Comparison of ENCODE assay signal across 1 cellular context in the genomic region with DNA sequence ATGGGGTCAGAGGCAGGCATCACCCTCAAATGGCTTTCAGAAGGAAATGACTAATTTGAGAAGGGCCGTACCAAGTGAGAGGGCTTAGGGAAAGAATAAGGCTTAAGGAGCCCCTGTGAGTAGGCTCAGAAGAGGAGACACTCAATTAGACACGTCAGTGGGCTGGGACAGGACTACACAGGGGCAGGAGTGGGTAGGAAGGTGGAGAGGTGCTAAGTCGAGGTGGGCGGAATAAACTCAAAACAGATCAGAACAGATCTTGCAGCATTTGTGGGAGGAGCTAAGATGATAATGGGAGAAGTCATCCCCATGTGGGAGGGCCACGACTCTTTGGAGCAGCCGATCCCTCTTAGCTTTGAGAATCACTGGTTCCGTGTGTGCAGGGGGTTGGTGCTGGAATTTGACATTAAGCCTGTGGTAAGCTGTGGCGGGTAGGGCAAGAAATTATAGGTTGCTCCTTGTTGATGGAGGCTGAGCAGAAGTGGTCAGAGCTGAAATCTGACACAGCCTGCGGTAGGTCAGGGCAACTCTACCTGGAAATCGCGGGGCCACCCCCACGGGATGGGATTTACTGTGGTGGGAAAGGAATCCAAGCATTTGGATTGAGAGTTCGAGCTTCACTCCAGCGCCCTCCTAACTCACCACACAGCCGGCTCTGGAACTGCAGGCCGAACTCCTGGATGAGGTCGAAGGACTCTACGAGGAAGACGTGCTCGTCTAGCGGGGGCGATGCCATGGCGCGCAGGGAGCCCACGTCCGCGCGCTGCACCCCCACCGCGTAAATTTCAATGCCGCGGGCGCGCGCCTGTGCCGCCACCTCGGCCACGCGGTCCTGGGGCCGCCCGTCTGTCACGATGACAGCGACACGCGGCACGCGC.
A peak's percentile ranks its signal among the peaks of the same experiment; 100 is the strongest.
TF ChIP-seq lines count a peak whose summit lies in the region.

No MANE protein-coding gene starts in this region.

TF ChIP-seq in HepG2, 621 proteins besides CTCF, POLR2A, EP300 and RAD21:
- no peak for TF ChIP-seq ARHGAP35 (CRISPR knock-in tag; IDR thresholded peaks at IDR 0.05; ENCODE audit: borderline replicate concordance)
- TF ChIP-seq DNMT1 (CRISPR knock-in tag; IDR thresholded peaks at IDR 0.05), result peak; percentile 62; the same call in 1 of the 2 replicates
